Comparison of ENCODE assay signal across 12 cellular contexts in the genomic region with DNA sequence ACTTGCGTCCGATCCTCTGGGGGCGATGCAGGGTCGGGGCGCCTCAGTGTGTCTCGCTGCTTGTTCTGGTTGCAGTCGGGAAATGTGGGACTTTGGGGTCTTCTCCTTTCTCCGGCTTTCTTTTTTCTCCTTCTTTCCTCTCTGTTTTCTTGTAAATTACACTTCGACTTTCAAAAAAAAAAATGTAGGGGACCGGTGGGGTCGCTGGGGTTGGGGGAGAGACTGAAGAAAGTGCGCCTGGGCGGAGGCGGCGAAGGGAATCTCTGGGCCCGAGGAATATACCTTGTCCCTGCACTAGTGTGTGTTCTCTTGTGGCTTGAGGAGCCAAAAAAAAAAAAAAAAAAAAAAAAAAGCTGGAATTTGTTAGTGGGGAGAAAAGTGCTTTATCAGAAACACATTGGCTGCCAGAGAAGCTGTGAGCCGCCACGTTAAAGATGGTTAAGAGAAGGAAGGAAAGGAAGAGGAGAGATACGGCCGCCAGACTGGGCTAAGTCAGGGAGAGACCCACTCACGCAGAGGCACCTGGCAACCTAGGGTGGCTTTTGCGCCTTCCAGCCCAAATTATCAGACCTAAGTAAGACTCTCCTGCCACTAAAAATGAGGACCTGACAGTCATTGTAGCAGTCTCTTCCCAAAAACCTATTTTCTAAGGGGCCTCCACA. TPM values are rescaled to one million over a fixed set of nuclear protein-coding genes. Genes with fewer than 3 reads are reported as not detected.
A peak's percentile ranks its signal among the peaks of the same experiment; 100 is the strongest.
DNase-seq lines count a peak whose midpoint lies in the region; ATAC-seq and TF ChIP-seq lines count a peak whose summit lies in the region.
"Had no signal": no experiment of that assay in that cellular context is flagged by ENCODE, and none has a peak within 500 bp of the region (broad histone marks: within the 10 kb centered on the region; RNA-seq: fewer than 3 reads in every experiment).

No MANE protein-coding gene starts in this region.

- ATAC-seq in GM18909 (IDR thresholded peaks at IDR 0.05; ENCODE audit: poor library complexity, unreplicated experiment): peak; percentile 24
- ATAC-seq in T-helper 17 cell: peak; percentile 18

- POLR2A ChIA-PET in RWPE1 (lab: Yijun Ruan, JAX; ENCODE audit: low non-redundant PET): no interaction called here

- TF ChIP-seq CTCF in fibroblast of the aortic adventitia (IDR thresholded peaks at IDR 0.05; ENCODE audit: insufficient read depth, low read length): no peak
- no peak for TF ChIP-seq CTCF in retinal pigment epithelial cell (conservative IDR thresholded peaks at IDR 0.05; ENCODE audit: low read depth, low read length)
- TF ChIP-seq CTCF in RWPE1 (conservative IDR thresholded peaks at IDR 0.05; ENCODE audit: low read depth): no peak

- H3K4me3 ChIP-seq in fibroblast of the aortic adventitia (ENCODE audit: low read depth, low read length) (no peak overlapping the region), retinal pigment epithelial cell (ENCODE audit: low read length) (peak overlapping the region; percentile 6)
- H3K4me3 ChIP-seq: neural progenitor cell had no signal

- H3K4me3 Mint-ChIP-seq in T-helper 17 cell: peak overlapping the region; percentile 87
- H3K4me3 Mint-ChIP-seq: neural progenitor cell had no signal

- H3K4me1 Mint-ChIP-seq in T-helper 17 cell: peaks cover 42% of the 10 kb centered on the region

- H3K27ac Mint-ChIP-seq in T-helper 17 cell: peak overlapping the region; percentile 34
- H3K27ac Mint-ChIP-seq: neural progenitor cell had no signal

- H3K9me3 ChIP-seq in T-helper 17 cell (ENCODE audit: control insufficient read depth, low read length, poor library complexity, severe bottlenecking): no peaks in the 10 kb centered on the region
- H3K9me3 ChIP-seq: tibial artery had no signal

- CTCF ChIA-PET in RWPE1 (lab: Yijun Ruan, JAX): interaction anchor here (0.5 to 0.7 kb wide), 3 partner anchors 54 to 612 kb away, joined by 3 to 5 read pairs (median 3); no protein-coding TSS in a partner anchor

- no peak for DNase-seq in T-helper 17 cell
- DNase-seq in fibroblast of the aortic adventitia (ENCODE audit: low read depth): peak; percentile 48
- DNase-seq in retinal pigment epithelial cell (ENCODE audit: low read depth): no peak
- DNase-seq in C1 segment of cervical spinal cord (lab: John Stamatoyannopoulos, UW): no peak
- DNase-seq in middle frontal gyrus (ENCODE audit: extremely low spot score, low spot score): no peak
- no peak for DNase-seq in RWPE1 (ENCODE audit: low spot score)
- DNase-seq: activated CD4-positive, alpha-beta T cell treated with anti-CD3 and anti-CD28 coated beads, Interleukin-2, amount 50 U/mL, for 48 hours; caudate nucleus; stimulated activated CD4-positive, alpha-beta T cell treated with anti-CD3 and anti-CD28 coated beads, Interleukin-2, amount 100 ng/mL, for 48 hours; tibial artery had no signal

- H3K27me3 Mint-ChIP-seq in T-helper 17 cell: peaks cover 40% of the 10 kb centered on the region

- no peaks in the 10 kb centered on the region for H3K36me3 Mint-ChIP-seq in T-helper 17 cell (ENCODE audit: low read depth)
- H3K36me3 Mint-ChIP-seq: neural progenitor cell had no signal

- no peak overlapping the region for H3K27ac ChIP-seq in RWPE1
- H3K27ac ChIP-seq: neural progenitor cell, tibial artery had no signal

RNA-seq across cellular contexts. Expression of a gene that starts 8.4 kb away (rescaled TPM):
- total RNA-seq in T-helper 17 cell: 100 to 1,000 TPM; 113 to 117 TPM
- 2.6 and 10.1 TPM in 2 replicates for total RNA-seq in fibroblast of the aortic adventitia (ENCODE audit: low replicate concordance)

Comparison
In these comparisons a context has a peak if more than half of its experiments do, and no peak if none do; other contexts are left out.
1. RNA of a gene that starts 8.4 kb away (total RNA-seq): 113 to 117 TPM in T-helper 17 cell; 2.6 to 10.1 TPM in fibroblast of the aortic adventitia; every median in the first group is over 10 times any median in the second.